ENCODE assay signal across 22 cellular contexts in the genomic region with DNA sequence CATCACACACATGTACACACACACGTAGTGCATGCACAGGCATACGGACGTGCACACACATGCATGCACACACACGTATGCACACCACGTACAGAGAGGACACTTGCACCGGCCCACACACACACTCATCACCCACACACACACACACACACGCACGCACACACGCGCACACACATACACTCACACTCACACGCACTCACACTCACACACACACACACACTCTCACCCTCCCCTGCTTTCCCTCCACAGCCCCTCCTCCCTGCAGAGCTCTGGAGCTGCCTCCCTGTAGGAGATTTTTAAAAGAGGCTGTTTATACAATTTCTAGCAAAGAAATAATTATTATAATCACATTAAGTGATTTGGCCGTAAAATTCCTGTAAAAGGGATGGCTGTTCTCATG. TPM values are rescaled to one million over a fixed set of nuclear protein-coding genes. Genes with fewer than 3 reads are reported as not detected.
DNase-seq lines count a peak whose midpoint lies in the region; TF ChIP-seq lines count a peak whose summit lies in the region.
"Had no signal": no experiment of that assay in that cellular context is flagged by ENCODE, and none has a peak within 500 bp of the region (broad histone marks: within the 10 kb centered on the region; RNA-seq: fewer than 3 reads in every experiment).

No MANE protein-coding gene starts in this region.

- no peak for TF ChIP-seq POLR2A in uterus (IDR thresholded peaks at IDR 0.05)

- CTCF ChIA-PET in GM10248 (lab: Yijun Ruan, JAX) = no interaction called here
- CTCF ChIA-PET in activated naive CD4-positive, alpha-beta T cell treated with anti-CD3 and anti-CD28 coated beads, Interleukin-2, amount 10 ng/mL, durations not matched to agents 7 days and 5 days (lab: Charles Lee) = no interaction called here

- H3K4me2 ChIP-seq in osteoblast (ENCODE audit: insufficient read depth, low read length) = peak overlapping the region; percentile 76

- no peaks in the 10 kb centered on the region for H3K79me2 ChIP-seq in osteoblast (ENCODE audit: insufficient read depth, low read length)

- H3K9me3 ChIP-seq in left ventricle myocardium inferior (replicated peaks) (no peaks in the 10 kb centered on the region), right atrium auricular region (no peaks in the 10 kb centered on the region), osteoblast (ENCODE audit: low read depth, low read length) (no peaks in the 10 kb centered on the region), uterus (no peaks in the 10 kb centered on the region)
- H3K9me3 ChIP-seq: breast epithelium, tibial artery had no signal

- peak overlapping the region; percentile 16 for H3K27ac ChIP-seq in left ventricle myocardium inferior (replicated peaks)
- H3K27ac ChIP-seq in right atrium auricular region = no peak overlapping the region
- peak overlapping the region in 1 of 2 donors; percentile 75 for H3K27ac ChIP-seq in coronary artery
- no peak overlapping the region for H3K27ac ChIP-seq in osteoblast (ENCODE audit: low read depth, low read length)
- H3K27ac ChIP-seq in uterus = peak overlapping the region; percentile 79 to 91
- H3K27ac ChIP-seq: tibial artery, VCaP had no signal

- intact Hi-C loops in left ventricle myocardium inferior (cut with micrococcal nuclease) (no loop called here), uterus (cut with DNase I; ENCODE audit: low total_unique reads) (no loop called here)

- no peaks in the 10 kb centered on the region for H3K36me3 ChIP-seq in left ventricle myocardium inferior
- no peaks in the 10 kb centered on the region for H3K36me3 ChIP-seq in right atrium auricular region
- H3K36me3 ChIP-seq in osteoblast (ENCODE audit: insufficient read depth, low read length) = no peaks in the 10 kb centered on the region
- H3K36me3 ChIP-seq in uterus = no peaks in the 10 kb centered on the region
- H3K36me3 ChIP-seq: breast epithelium, tibial artery had no signal

- H3K9me3 Mint-ChIP-seq in activated naive CD4-positive, alpha-beta T cell treated with anti-CD3 and anti-CD28 coated beads, Interleukin-2, amount 10 ng/mL, durations not matched to agents 7 days and 5 days = no peaks in the 10 kb centered on the region
- H3K9me3 Mint-ChIP-seq: CD4-positive, CD25-positive, alpha-beta regulatory T cell; stimulated activated effector memory CD8-positive, alpha-beta T cell treated with anti-CD3 and anti-CD28 coated beads, Interleukin-12 subunit alpha, Interleukin-12 subunit beta, amount 100 ng/mL, for 72 hours had no signal

- H3K4me1 ChIP-seq in left ventricle myocardium inferior (peaks cover 51% of the 10 kb centered on the region), right atrium auricular region (peaks cover 0 to 32% of the 10 kb centered on the region in 2 donors), osteoblast (ENCODE audit: insufficient read depth, low read length) (peaks cover 24% of the 10 kb centered on the region), uterus (peaks cover 6 to 35% of the 10 kb centered on the region in 2 donors)
- H3K4me1 ChIP-seq: breast epithelium had no signal

- H3K4me1 Mint-ChIP-seq in activated naive CD4-positive, alpha-beta T cell treated with anti-CD3 and anti-CD28 coated beads, Interleukin-2, amount 10 ng/mL, durations not matched to agents 7 days and 5 days = no peaks in the 10 kb centered on the region
- H3K4me1 Mint-ChIP-seq: CD4-positive, CD25-positive, alpha-beta regulatory T cell; stimulated activated effector memory CD8-positive, alpha-beta T cell treated with anti-CD3 and anti-CD28 coated beads, Interleukin-12 subunit alpha, Interleukin-12 subunit beta, amount 100 ng/mL, for 72 hours had no signal

- TF ChIP-seq CTCF in left ventricle myocardium inferior (IDR thresholded peaks at IDR 0.05; ENCODE audit: borderline replicate concordance) (no peak), right atrium auricular region (IDR thresholded peaks at IDR 0.05) (no peak), coronary artery (IDR thresholded peaks at IDR 0.05) (no peak), osteoblast (IDR thresholded peaks at IDR 0.05; ENCODE audit: extremely low read depth, low read depth, low read length) (no peak), uterus (IDR thresholded peaks at IDR 0.05) (no peak), GM10248 (IDR thresholded peaks at IDR 0.05; ENCODE audit: control extremely low read depth, extremely low read depth, low read depth, missing control alignments) (no peak)

- H3K36me3 Mint-ChIP-seq in activated naive CD4-positive, alpha-beta T cell treated with anti-CD3 and anti-CD28 coated beads, Interleukin-2, amount 10 ng/mL, durations not matched to agents 7 days and 5 days = no peaks in the 10 kb centered on the region
- H3K36me3 Mint-ChIP-seq: CD4-positive, CD25-positive, alpha-beta regulatory T cell; stimulated activated effector memory CD8-positive, alpha-beta T cell treated with anti-CD3 and anti-CD28 coated beads, Interleukin-12 subunit alpha, Interleukin-12 subunit beta, amount 100 ng/mL, for 72 hours had no signal

- H3K4me3 ChIP-seq in left ventricle myocardium inferior = peak overlapping the region; percentile 25
- H3K4me3 ChIP-seq in right atrium auricular region = no peak overlapping the region
- peak overlapping the region; percentile 28 for H3K4me3 ChIP-seq in coronary artery
- no peak overlapping the region for H3K4me3 ChIP-seq in osteoblast (ENCODE audit: insufficient read depth, low read length)
- no peak overlapping the region for H3K4me3 ChIP-seq in uterus
- H3K4me3 ChIP-seq: dorsolateral prefrontal cortex, lung, tibial artery had no signal

- POLR2A ChIA-PET in GM10248 (lab: Yijun Ruan, JAX) = no interaction called here

- no peaks in the 10 kb centered on the region for H4K20me1 ChIP-seq in osteoblast (ENCODE audit: insufficient read depth, low read length)

- no peak overlapping the region for H3K4me3 Mint-ChIP-seq in activated naive CD4-positive, alpha-beta T cell treated with anti-CD3 and anti-CD28 coated beads, Interleukin-2, amount 10 ng/mL, durations not matched to agents 7 days and 5 days
- H3K4me3 Mint-ChIP-seq: CD4-positive, CD25-positive, alpha-beta regulatory T cell; stimulated activated effector memory CD8-positive, alpha-beta T cell treated with anti-CD3 and anti-CD28 coated beads, Interleukin-12 subunit alpha, Interleukin-12 subunit beta, amount 100 ng/mL, for 72 hours had no signal

- DNase-seq in left ventricle myocardium inferior (no peak), right atrium auricular region (ENCODE audit: low spot score) (no peak), coronary artery (ENCODE audit: low spot score) (peak; percentile 45), osteoblast (ENCODE audit: insufficient read length, low spot score, missing footprints) (peak; percentile 8), uterus (peak in 1 of 2 donors; percentile 54), GM10248 (ENCODE audit: extremely low spot score) (no peak), H4 (ENCODE audit: low spot score) (no peak)
- DNase-seq in activated naive CD4-positive, alpha-beta T cell treated with anti-CD3 and anti-CD28 coated beads, Interleukin-2, amount 10 ng/mL, durations not matched to agents 7 days and 5 days = no peak
- DNase-seq: activated CD4-positive, alpha-beta T cell treated with anti-CD3 and anti-CD28 coated beads, Interleukin-2, amount 50 U/mL, for 4 hours; CD4-positive, CD25-positive, alpha-beta regulatory T cell; DMS153; NCI-H1436 treated with DMSO at 0.1 percent for 48 hours; NCI-H345; T-helper 1 cell had no signal

- H3K27me3 Mint-ChIP-seq in activated naive CD4-positive, alpha-beta T cell treated with anti-CD3 and anti-CD28 coated beads, Interleukin-2, amount 10 ng/mL, durations not matched to agents 7 days and 5 days = peaks cover 5% of the 10 kb centered on the region
- H3K27me3 Mint-ChIP-seq: CD4-positive, CD25-positive, alpha-beta regulatory T cell had no signal

- no peak overlapping the region for H3K27ac Mint-ChIP-seq in activated naive CD4-positive, alpha-beta T cell treated with anti-CD3 and anti-CD28 coated beads, Interleukin-2, amount 10 ng/mL, durations not matched to agents 7 days and 5 days
- H3K27ac Mint-ChIP-seq: CD4-positive, CD25-positive, alpha-beta regulatory T cell; stimulated activated effector memory CD8-positive, alpha-beta T cell treated with anti-CD3 and anti-CD28 coated beads, Interleukin-12 subunit alpha, Interleukin-12 subunit beta, amount 100 ng/mL, for 72 hours had no signal

- H3K27me3 ChIP-seq in left ventricle myocardium inferior (ENCODE audit: low read depth) (no peaks in the 10 kb centered on the region), right atrium auricular region (no peaks in the 10 kb centered on the region), osteoblast (ENCODE audit: insufficient read depth, low read length) (no peaks in the 10 kb centered on the region), uterus (no peaks in the 10 kb centered on the region)
- H3K27me3 ChIP-seq: breast epithelium, dorsolateral prefrontal cortex had no signal

- H2AFZ ChIP-seq in osteoblast (ENCODE audit: low read length) = no peak overlapping the region

RNA-seq across cellular contexts. Expression of gene SNED1, which starts 36.5 kb away (rescaled TPM):
- 6.1 TPM for total RNA-seq in left ventricle myocardium inferior
- total RNA-seq in right atrium auricular region = 10 to 100 TPM in 1 of 2 donors, 1 to 10 TPM in 1; 9.9 to 16.4 TPM
- 94.8 and 127 TPM in 2 replicates for total RNA-seq in osteoblast
- total RNA-seq in uterus = 10 to 100 TPM; 18.5 to 87.1 (median 21.9) TPM
- total RNA-seq in H4 (2014; rRNA removed; shearing (Covaris generic)) = 1.7 and 2.6 TPM in 2 replicates

RNA-seq across cellular contexts. Expression of gene CROCC2, which starts 55.7 kb away (rescaled TPM):
- not detected for total RNA-seq in left ventricle myocardium inferior
- total RNA-seq in right atrium auricular region = not detected
- under 0.01 TPM in 2 replicates for total RNA-seq in osteoblast
- total RNA-seq in uterus = 1 to 10 TPM in 2 of 4 donors, under 1 TPM in 1, not detected in 1; 0.79 to 2.6 (median 1.8) TPM
- total RNA-seq in H4 (2014; rRNA removed; shearing (Covaris generic)) = not detected in 2 replicates
- total RNA-seq: CD4-positive, CD25-positive, alpha-beta regulatory T cell; M059J; pulmonary artery endothelial cell had no signal

Comparison
In these comparisons a context has a peak if more than half of its experiments do, and no peak if none do; other contexts are left out.
1. H3K27ac ChIP-seq: peak in left ventricle myocardium inferior (single experiment) and uterus (2 of 2); none in right atrium auricular region (0 of 2) and osteoblast (single experiment).
2. H3K4me3 ChIP-seq: peak in left ventricle myocardium inferior (single experiment) and coronary artery (single experiment); none in right atrium auricular region (0 of 2), osteoblast (single experiment) and uterus (0 of 2).
3. DNase-seq: peak in coronary artery (single experiment) and osteoblast (single experiment); none in left ventricle myocardium inferior (single experiment), right atrium auricular region (single experiment), GM10248 (single experiment), H4 (single experiment) and activated naive CD4-positive, alpha-beta T cell treated with anti-CD3 and anti-CD28 coated beads, Interleukin-2, amount 10 ng/mL, durations not matched to agents 7 days and 5 days (single experiment).